ENCODE assay signal across 18 cellular contexts in the genomic region with DNA sequence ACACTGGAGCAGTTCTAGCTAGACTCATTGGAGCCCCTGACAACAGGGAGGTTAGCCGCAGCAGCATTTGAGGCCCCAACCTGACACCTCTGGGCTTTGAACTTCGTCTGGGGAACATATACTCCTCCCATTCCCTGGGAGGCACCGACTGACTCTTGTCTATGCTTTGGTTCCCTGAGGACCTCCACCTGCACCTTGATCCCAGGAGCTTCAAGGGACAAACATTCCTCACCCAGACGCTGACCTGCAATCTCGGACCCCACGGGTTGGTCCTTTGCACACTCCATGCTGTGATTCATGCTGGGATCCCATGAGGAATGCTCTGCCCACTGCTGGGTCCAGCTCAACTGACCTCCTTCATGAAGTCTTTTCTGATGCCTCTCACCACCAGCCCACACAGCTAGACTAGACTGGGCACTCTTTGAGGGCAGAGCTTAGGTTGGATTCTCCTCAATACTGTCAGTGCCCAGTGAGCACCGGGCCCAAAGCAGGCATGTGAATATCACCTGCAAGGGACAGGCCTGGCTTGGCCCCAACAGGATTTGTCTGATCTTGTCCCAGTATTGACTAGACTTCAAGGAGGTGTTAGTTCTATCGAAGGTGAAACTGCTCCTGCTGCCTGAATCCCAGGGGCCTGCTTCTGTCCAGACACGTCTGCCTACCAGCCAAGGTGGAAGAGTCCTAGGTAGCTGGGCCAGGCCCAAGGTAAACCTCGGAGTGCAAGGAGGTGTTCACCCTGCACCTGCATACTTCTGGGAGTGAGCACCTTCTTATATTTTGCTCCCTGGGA. TPM values are rescaled to one million over a fixed set of nuclear protein-coding genes. Genes with fewer than 3 reads are reported as not detected.
A peak's percentile ranks its signal among the peaks of the same experiment; 100 is the strongest.
DNase-seq lines count a peak whose midpoint lies in the region; ATAC-seq, FAIRE-seq and TF ChIP-seq lines count a peak whose summit lies in the region.
"Had no signal": no experiment of that assay in that cellular context is flagged by ENCODE, and none has a peak within 500 bp of the region (broad histone marks: within the 10 kb centered on the region; RNA-seq: fewer than 3 reads in every experiment).

No MANE protein-coding gene starts in this region.

- no peak overlapping the region for H3K9ac ChIP-seq in parathyroid adenoma
- H3K9ac ChIP-seq: KMS-11 had no signal

- H3K36me3 ChIP-seq in RWPE2 (ENCODE audit: low read depth) (no peaks in the 10 kb centered on the region), esophagus muscularis mucosa (no peaks in the 10 kb centered on the region), parathyroid adenoma (ENCODE audit: control insufficient read depth, insufficient read depth, low read length) (no peaks in the 10 kb centered on the region)

- H3K9me3 ChIP-seq in RWPE2 (ENCODE audit: severe bottlenecking) (no peaks in the 10 kb centered on the region), esophagus muscularis mucosa (no peaks in the 10 kb centered on the region), parathyroid adenoma (ENCODE audit: control insufficient read depth, low read length) (no peaks in the 10 kb centered on the region)

- DNase-seq in GM12891 (ENCODE audit: insufficient read length, low spot score) (no peak), RWPE2 (ENCODE audit: low spot score) (no peak), esophagus muscularis mucosa (ENCODE audit: extremely low spot score) (peak; percentile 66), retina (no peak), cerebellum (ENCODE audit: low spot score) (no peak), UCSD-AML1 (lab: John Stamatoyannopoulos, UW; ENCODE audit: unreplicated experiment) (no peak)
- DNase-seq: C1 segment of cervical spinal cord, DMS 273 treated with DMSO at 0.1 percent for 48 hours, GF-D8, GOT3, MM.1S, NCI-H1092 treated with DMSO at 0.1 percent for 48 hours, NCI-H2081 treated with DMSO at 0.1 percent for 48 hours, NCI-H345, NCI-H526 had no signal

- H3K27me3 ChIP-seq in RWPE2 (ENCODE audit: insufficient read depth, poor library complexity, severe bottlenecking) = no peaks in the 10 kb centered on the region
- H3K27me3 ChIP-seq in esophagus muscularis mucosa = peaks cover 0 to 71% (median 0%) of the 10 kb centered on the region in 4 donors
- H3K27me3 ChIP-seq in parathyroid adenoma (ENCODE audit: control insufficient read depth, insufficient read depth, low read length) = no peaks in the 10 kb centered on the region

- intact Hi-C loops in esophagus muscularis mucosa (cut with DNase I) = no loop called here

- TF ChIP-seq POLR2A in GM12891 (IDR thresholded peaks at IDR 0.05; ENCODE audit: low read depth, low read length) (no peak), esophagus muscularis mucosa (IDR thresholded peaks at IDR 0.05; ENCODE audit: low read depth) (no peak)

- FAIRE-seq in GM12891 (lab: Jason Lieb, UNC) = peak; percentile 64
- FAIRE-seq: GM12892 had no signal

- H3K27ac ChIP-seq in RWPE2 (ENCODE audit: poor library complexity, severe bottlenecking) (no peak overlapping the region), esophagus muscularis mucosa (replicated peaks in 1 of 4) (no peak overlapping the region), parathyroid adenoma (no peak overlapping the region)
- H3K27ac ChIP-seq: KMS-11 had no signal

- no peaks in the 10 kb centered on the region for H3K79me2 ChIP-seq in parathyroid adenoma

- peak overlapping the region; percentile 41 for H2AFZ ChIP-seq in parathyroid adenoma

- H3K4me1 ChIP-seq in RWPE2 (ENCODE audit: insufficient read depth, poor library complexity, severe bottlenecking) = no peaks in the 10 kb centered on the region
- no peaks in the 10 kb centered on the region for H3K4me1 ChIP-seq in esophagus muscularis mucosa
- no peaks in the 10 kb centered on the region for H3K4me1 ChIP-seq in parathyroid adenoma

- ATAC-seq in RWPE2 (ENCODE audit: low read depth) = peak; percentile 80

- TF ChIP-seq EP300 in esophagus muscularis mucosa (IDR thresholded peaks at IDR 0.05) = no peak

- no peak overlapping the region for H3K4me3 ChIP-seq in RWPE2 (ENCODE audit: severe bottlenecking)
- H3K4me3 ChIP-seq in esophagus muscularis mucosa = no peak overlapping the region
- H3K4me3 ChIP-seq in parathyroid adenoma (ENCODE audit: low read depth, low read length) = no peak overlapping the region

- H3K4me2 ChIP-seq in parathyroid adenoma (ENCODE audit: low read length) = no peak overlapping the region
- H3K4me2 ChIP-seq: KMS-11 had no signal

- no peak for TF ChIP-seq CTCF in RWPE2 (IDR thresholded peaks at IDR 0.05; ENCODE audit: poor library complexity, severe bottlenecking)
- no peak for TF ChIP-seq CTCF in esophagus muscularis mucosa (IDR thresholded peaks at IDR 0.05)
- TF ChIP-seq CTCF in parathyroid adenoma (IDR thresholded peaks at IDR 0.05) = no peak

- WGBS in esophagus muscularis mucosa = 75% methylated on average over 10 of the region's 10 CpGs

TF ChIP-seq in GM12891, 5 proteins besides CTCF, POLR2A, EP300 and RAD21:
- TF ChIP-seq TAF1 (IDR thresholded peaks at IDR 0.05; ENCODE audit: low read depth, low read length) = no peak
- TF ChIP-seq PAX5 (IDR thresholded peaks at IDR 0.05; ENCODE audit: insufficient read depth, low read length, severe bottlenecking) = no peak
- no peak for TF ChIP-seq POLR2AphosphoS5 (IDR thresholded peaks at IDR 0.05; ENCODE audit: low read depth, low read length)
- TF ChIP-seq SPI1 (IDR thresholded peaks at IDR 0.05; ENCODE audit: low read depth, low read length) = no peak
- no peak for TF ChIP-seq POU2F2 (IDR thresholded peaks at IDR 0.05; ENCODE audit: low read depth, low read length)

RNA-seq across cellular contexts. Expression of a gene that starts 51.8 kb away (rescaled TPM):
- 4.8 TPM for polyA plus RNA-seq in GM12891 (2012; ENCODE audit: low read depth, missing spikeins)
- total RNA-seq in esophagus muscularis mucosa (1 to 10 TPM; 8.7 to 9.9 (median 9.4) TPM), cerebellum (15.1 TPM)
